ENCODE assay signal across 8 cellular contexts in genomic region chrX:134548257-134548732, GRCh38.
A peak's percentile ranks its signal among the peaks of the same experiment; 100 is the strongest.
DNase-seq lines count a peak whose midpoint lies in the region; ATAC-seq and TF ChIP-seq lines count a peak whose summit lies in the region.

No MANE protein-coding gene starts in this region.

- TF ChIP-seq CTCF in left ventricle myocardium inferior (IDR thresholded peaks at IDR 0.05; ENCODE audit: borderline replicate concordance) (no peak), RWPE2 (IDR thresholded peaks at IDR 0.05; ENCODE audit: poor library complexity, severe bottlenecking) (no peak), fibroblast of lung (conservative IDR thresholded peaks at IDR 0.05 in 1 of 2, IDR thresholded peaks at IDR 0.05 in 1 of 2; ENCODE audit: low read depth in 1 of 2, low read length in 2 of 2) (no peak)

- H3K9me3 ChIP-seq in left ventricle myocardium inferior (replicated peaks) (no peaks in the 10 kb centered on the region), RWPE2 (ENCODE audit: severe bottlenecking) (no peaks in the 10 kb centered on the region), fibroblast of lung (ENCODE audit: control insufficient read depth, insufficient read depth, low read depth, low read length) (no peaks in the 10 kb centered on the region)

- H3K27ac ChIP-seq in left ventricle myocardium inferior (replicated peaks) (peak overlapping the region; percentile 93), RWPE2 (ENCODE audit: poor library complexity, severe bottlenecking) (peak overlapping the region; percentile 88), fibroblast of lung (ENCODE audit: insufficient read depth, low read length) (peak overlapping the region; percentile 85)

- peaks cover 21% of the 10 kb centered on the region for H3K4me1 Mint-ChIP-seq in stimulated activated effector memory CD8-positive, alpha-beta T cell treated with anti-CD3 and anti-CD28 coated beads, Interleukin-12 subunit alpha, Interleukin-12 subunit beta, amount 100 ng/mL, for 72 hours

- no peaks in the 10 kb centered on the region for H4K20me1 ChIP-seq in fibroblast of lung (ENCODE audit: control insufficient read depth, extremely low read depth, insufficient read depth, low read length)

- intact Hi-C loops in left ventricle myocardium inferior (cut with micrococcal nuclease) (no loop called here), left cardiac atrium (cut with DNase I) (no loop called here)

- H3K27ac Mint-ChIP-seq in stimulated activated effector memory CD8-positive, alpha-beta T cell treated with anti-CD3 and anti-CD28 coated beads, Interleukin-12 subunit alpha, Interleukin-12 subunit beta, amount 100 ng/mL, for 72 hours: peak overlapping the region; percentile 93

- no peak overlapping the region for H2AFZ ChIP-seq in fibroblast of lung (ENCODE audit: low read length)

- no peak for ATAC-seq in left cardiac atrium
- ATAC-seq in RWPE2 (ENCODE audit: low read depth): no peak
- no peak for ATAC-seq in stimulated activated effector memory CD8-positive, alpha-beta T cell treated with anti-CD3 and anti-CD28 coated beads, Interleukin-12 subunit alpha, Interleukin-12 subunit beta, amount 100 ng/mL, for 72 hours
- no peak for ATAC-seq in GM21786 (IDR thresholded peaks at IDR 0.05; ENCODE audit: unreplicated experiment)
- ATAC-seq in HG03378 (IDR thresholded peaks at IDR 0.05; ENCODE audit: unreplicated experiment): no peak
- ATAC-seq in HG02763 (IDR thresholded peaks at IDR 0.05; ENCODE audit: unreplicated experiment): no peak

- peaks cover 31% of the 10 kb centered on the region for H3K4me1 ChIP-seq in left ventricle myocardium inferior
- H3K4me1 ChIP-seq in RWPE2 (ENCODE audit: insufficient read depth, poor library complexity, severe bottlenecking): peaks cover 25% of the 10 kb centered on the region
- H3K4me1 ChIP-seq in fibroblast of lung (ENCODE audit: control insufficient read depth, extremely low read depth, insufficient read depth, low read length): peaks cover 7% of the 10 kb centered on the region

- peak overlapping the region; percentile 86 for H3K9ac ChIP-seq in fibroblast of lung (ENCODE audit: insufficient read depth, low read length)

- no peaks in the 10 kb centered on the region for H3K9me3 Mint-ChIP-seq in stimulated activated effector memory CD8-positive, alpha-beta T cell treated with anti-CD3 and anti-CD28 coated beads, Interleukin-12 subunit alpha, Interleukin-12 subunit beta, amount 100 ng/mL, for 72 hours

- peak overlapping the region; percentile 89 for H3K4me3 Mint-ChIP-seq in stimulated activated effector memory CD8-positive, alpha-beta T cell treated with anti-CD3 and anti-CD28 coated beads, Interleukin-12 subunit alpha, Interleukin-12 subunit beta, amount 100 ng/mL, for 72 hours

- H3K4me3 ChIP-seq in left ventricle myocardium inferior (peak overlapping the region; percentile 71), RWPE2 (ENCODE audit: severe bottlenecking) (peak overlapping the region; percentile 94), fibroblast of lung (replicated peaks in 1 of 4; ENCODE audit: control extremely low read depth in 1 of 4, insufficient read depth in 1 of 4, low read depth in 3 of 4, low read length in 4 of 4) (peak overlapping the region; percentile 66 to 98 (median 77))

- peaks cover 7% of the 10 kb centered on the region for H3K36me3 Mint-ChIP-seq in stimulated activated effector memory CD8-positive, alpha-beta T cell treated with anti-CD3 and anti-CD28 coated beads, Interleukin-12 subunit alpha, Interleukin-12 subunit beta, amount 100 ng/mL, for 72 hours

- H3K36me3 ChIP-seq in left ventricle myocardium inferior (no peaks in the 10 kb centered on the region), RWPE2 (ENCODE audit: low read depth) (peaks cover 41% of the 10 kb centered on the region), fibroblast of lung (ENCODE audit: control insufficient read depth, insufficient read depth, low read length) (peaks cover 8% of the 10 kb centered on the region)

- H3K4me2 ChIP-seq in fibroblast of lung (ENCODE audit: extremely low read depth, insufficient read depth, low read length): peak overlapping the region; percentile 71

- peaks cover 27% of the 10 kb centered on the region for H3K79me2 ChIP-seq in fibroblast of lung (ENCODE audit: control insufficient read depth, insufficient read depth, low read length)

- no peaks in the 10 kb centered on the region for H3K27me3 ChIP-seq in left ventricle myocardium inferior (ENCODE audit: low read depth)
- H3K27me3 ChIP-seq in RWPE2 (ENCODE audit: insufficient read depth, poor library complexity, severe bottlenecking): no peaks in the 10 kb centered on the region
- H3K27me3 ChIP-seq in fibroblast of lung (ENCODE audit: control insufficient read depth, insufficient read depth, low read length): no peaks in the 10 kb centered on the region

- no peak for DNase-seq in left ventricle myocardium inferior
- no peak for DNase-seq in left cardiac atrium
- DNase-seq in RWPE2 (ENCODE audit: low spot score): no peak
- DNase-seq in fibroblast of lung (ENCODE audit: low read depth in 2 of 2): no peak
- no peak for DNase-seq in stimulated activated effector memory CD8-positive, alpha-beta T cell treated with anti-CD3 and anti-CD28 coated beads, Interleukin-12 subunit alpha, Interleukin-12 subunit beta, amount 100 ng/mL, for 72 hours (ENCODE audit: low spot score in 2 of 2)
